In the genomic region with DNA sequence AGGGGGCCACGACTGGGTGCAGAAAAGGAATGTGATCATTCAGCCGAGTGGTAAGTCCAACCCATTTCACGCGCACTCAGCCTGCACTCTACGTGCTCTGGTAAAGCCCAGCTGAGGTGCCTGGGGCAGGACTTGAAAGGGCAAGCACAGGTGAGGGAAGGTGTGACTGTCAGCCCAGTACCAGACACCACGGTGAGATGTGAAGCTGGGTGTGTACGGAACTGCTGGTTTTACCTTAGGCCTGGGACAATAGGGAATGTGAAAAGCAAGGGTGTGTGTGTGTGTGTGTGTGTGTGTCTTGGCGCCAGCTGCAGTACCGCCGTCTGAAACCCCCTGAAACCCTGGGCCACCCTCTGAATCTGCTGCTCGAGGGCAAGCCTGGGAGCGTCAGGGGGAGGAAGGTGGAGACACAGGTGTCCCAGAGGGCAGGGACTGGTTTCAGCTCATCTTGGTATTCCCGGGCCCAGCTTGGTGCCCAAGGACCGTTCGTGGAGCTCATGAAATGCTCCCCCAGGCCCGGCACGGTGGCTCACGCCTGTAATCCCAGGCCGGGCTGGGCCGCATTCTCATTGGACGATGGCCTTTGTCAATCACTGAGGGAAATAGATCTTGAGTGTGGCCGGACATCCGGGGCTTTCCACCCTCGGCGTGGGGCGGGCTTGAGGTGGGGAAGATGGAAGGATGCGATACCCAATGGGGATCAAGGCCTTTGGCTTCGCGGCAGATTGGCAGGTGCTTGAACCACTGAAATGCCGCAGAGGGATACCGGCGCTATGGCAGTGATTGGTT, we compare ENCODE assay signal across 8 cellular contexts. TPM values are rescaled to one million over a fixed set of nuclear protein-coding genes. Genes with fewer than 3 reads are reported as not detected.
DNase-seq lines count a peak whose midpoint lies in the region; ATAC-seq and TF ChIP-seq lines count a peak whose summit lies in the region.

No MANE protein-coding gene starts in this region.

- H3K36me3 ChIP-seq in spleen: peaks cover 0 to 16% (median 0%) of the 10 kb centered on the region in 6 donors

- no peak for TF ChIP-seq CTCF in AG09319 (IDR thresholded peaks at IDR 0.05; ENCODE audit: low read depth, low read length)
- peak in 1 of 11 experiments; percentile 30 for TF ChIP-seq CTCF in spleen (IDR thresholded peaks at IDR 0.05 in 8 of 11, conservative IDR thresholded peaks at IDR 0.05 in 3 of 11)

- intact Hi-C loops in spleen (cut with DNase I; ENCODE audit: low total_unique reads): no loop called here

- H3K27me3 ChIP-seq in spleen (replicated peaks in 1 of 7): no peaks in the 10 kb centered on the region

- DNase-seq in AG09319 (ENCODE audit: extremely low read depth, low read depth) (peak; percentile 100), NCI-H345 treated with DMSO at 0.1 percent for 48 hours (lab: John Stamatoyannopoulos, UW; ENCODE audit: unreplicated experiment) (peak; percentile 93), cerebellar cortex (ENCODE audit: low spot score) (peak; percentile 100), iris pigment epithelial cell (ENCODE audit: low read depth) (peak; percentile 100), spleen (peak; percentile 99)
- DNase-seq in activated CD4-positive, CD25-positive, alpha-beta regulatory T cell treated with anti-CD3 and anti-CD28 coated beads, Interleukin-2, amount 50 U/mL, for 16 hours (ENCODE audit: low read depth, low spot score): peak; percentile 99

- H3K27ac ChIP-seq in spleen: peak overlapping the region; percentile 71 to 95 (median 92)

- H3K9me3 ChIP-seq in spleen: no peaks in the 10 kb centered on the region

- peak; percentile 98 for ATAC-seq in GM19035 (IDR thresholded peaks at IDR 0.05; ENCODE audit: unreplicated experiment)
- ATAC-seq in HG03342 (IDR thresholded peaks at IDR 0.05; ENCODE audit: unreplicated experiment): peak; percentile 95

- 19 to 27% (median 24%) methylated on average over 27 to 32 of the region's 32 CpGs for WGBS in spleen, 5 donors

- TF ChIP-seq POLR2A in spleen (IDR thresholded peaks at IDR 0.05): no peak

- peaks cover 6 to 34% (median 24%) of the 10 kb centered on the region in 6 donors for H3K4me1 ChIP-seq in spleen

- H3K4me3 ChIP-seq in spleen: peak overlapping the region; percentile 37 to 74 (median 56)

RNA-seq across cellular contexts. Expression of gene ST6GALNAC1, which starts 27.8 kb away (rescaled TPM):
- 10 to 100 TPM in 6 of 7 donors, 1 to 10 TPM in 1; 6.1 to 25.3 (median 13.5) TPM for total RNA-seq in spleen
- polyA plus RNA-seq in spleen: 10 to 100 TPM in 1 of 3 donors, 1 to 10 TPM in 2; 2.3 to 13.2 (median 4.8) TPM

RNA-seq across cellular contexts. Expression of gene MXRA7, which starts 39.4 kb away (rescaled TPM):
- 100 to 1,000 TPM in 6 of 7 donors, 10 to 100 TPM in 1; 89.4 to 172 (median 121) TPM for total RNA-seq in spleen
- polyA plus RNA-seq in spleen: 10 to 100 TPM; 37.8 to 66.2 (median 48.7) TPM

RNA-seq across cellular contexts. Expression of gene JMJD6, which starts 55.1 kb away (rescaled TPM):
- total RNA-seq in spleen: 10 to 100 TPM; 21.2 to 54.3 (median 38.6) TPM
- polyA plus RNA-seq in spleen: 10 to 100 TPM; 21.4 to 37.3 (median 32.7) TPM

RNA-seq across cellular contexts. Expression of gene METTL23, which starts 55.3 kb away (rescaled TPM):
- 10 to 100 TPM; 35.8 to 53.4 (median 49.1) TPM for total RNA-seq in spleen
- polyA plus RNA-seq in spleen: 10 to 100 TPM; 54.7 to 72.7 (median 57.0) TPM

Comparison
In these comparisons a context has a peak if more than half of its experiments do, and no peak if none do; other contexts are left out.
1. Peak in every context shown above with its lines: DNase-seq, ATAC-seq, H3K4me3 ChIP-seq and H3K27ac ChIP-seq.